In the genomic region with DNA sequence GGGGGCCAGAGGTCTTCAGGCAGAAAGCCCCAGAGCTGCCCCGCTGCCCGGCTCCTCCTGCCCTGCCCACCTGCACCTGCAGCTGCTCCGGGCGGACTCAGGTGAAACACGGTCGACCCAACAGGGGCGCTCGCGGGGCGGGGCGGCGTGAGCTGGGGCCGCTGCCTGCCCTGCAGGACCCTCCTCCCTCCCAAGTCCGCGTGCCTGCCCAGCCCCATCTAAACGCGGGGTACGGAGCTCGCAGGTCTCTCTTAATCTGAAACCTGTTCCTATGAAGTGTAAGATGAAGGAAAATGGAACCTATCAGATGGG, we compare ENCODE assay signal across 6 cellular contexts. TPM values are rescaled to one million over a fixed set of nuclear protein-coding genes. Genes with fewer than 3 reads are reported as not detected.
DNase-seq lines count a peak whose midpoint lies in the region; ATAC-seq and TF ChIP-seq lines count a peak whose summit lies in the region.

No MANE protein-coding gene starts in this region.

- no peak overlapping the region for H3K9ac ChIP-seq in duodenal mucosa (ENCODE audit: low read depth in 1 of 2, low read length in 2 of 2)

- H3K27ac ChIP-seq in duodenal mucosa (ENCODE audit: low read depth, low read length): no peak overlapping the region
- H3K27ac ChIP-seq in suprapubic skin: peak overlapping the region; percentile 91

- no peak for TF ChIP-seq POLR2A in suprapubic skin (IDR thresholded peaks at IDR 0.05)

- H3K4me3 Mint-ChIP-seq in activated CD8-positive, alpha-beta memory T cell treated with anti-CD3 and anti-CD28 coated beads, Interleukin-2, amount 10 ng/mL, durations not matched to agents 7 days and 5 days: peak overlapping the region; percentile 70

- no peaks in the 10 kb centered on the region for H3K36me3 Mint-ChIP-seq in activated CD8-positive, alpha-beta memory T cell treated with anti-CD3 and anti-CD28 coated beads, Interleukin-2, amount 10 ng/mL, durations not matched to agents 7 days and 5 days

- H3K36me3 ChIP-seq in duodenal mucosa (ENCODE audit: control insufficient read depth in 1 of 2, insufficient read depth in 2 of 2, low read length in 2 of 2) (peaks cover 0 to 26% of the 10 kb centered on the region in 2 donors), suprapubic skin (peaks cover 53% of the 10 kb centered on the region)

- H3K9me3 ChIP-seq in duodenal mucosa (ENCODE audit: control insufficient read depth in 1 of 2, low read length in 2 of 2): no peaks in the 10 kb centered on the region
- no peaks in the 10 kb centered on the region for H3K9me3 ChIP-seq in suprapubic skin

- TF ChIP-seq EP300 in suprapubic skin (IDR thresholded peaks at IDR 0.05): no peak

- TF ChIP-seq CTCF in suprapubic skin (IDR thresholded peaks at IDR 0.05): no peak

- H3K27me3 ChIP-seq in duodenal mucosa (ENCODE audit: control insufficient read depth in 1 of 2, insufficient read depth in 2 of 2, low read length in 2 of 2) (no peaks in the 10 kb centered on the region), suprapubic skin (no peaks in the 10 kb centered on the region)

- DNase-seq in activated CD8-positive, alpha-beta memory T cell treated with anti-CD3 and anti-CD28 coated beads, Interleukin-2, amount 10 ng/mL, durations not matched to agents 7 days and 5 days: no peak
- no peak for DNase-seq in activated CD8-positive, alpha-beta memory T cell treated with anti-CD3 and anti-CD28 coated beads, Interleukin-2, amount 50 U/mL, for 48 hours
- no peak for DNase-seq in suprapubic skin (ENCODE audit: low spot score in 2 of 2)
- no peak for DNase-seq in NCI-H1694 treated with DMSO at 0.1 percent for 48 hours (lab: John Stamatoyannopoulos, UW)
- no peak for DNase-seq in dermis blood vessel endothelial cell

- CTCF ChIA-PET in activated CD8-positive, alpha-beta memory T cell treated with anti-CD3 and anti-CD28 coated beads, Interleukin-2, amount 10 ng/mL, durations not matched to agents 7 days and 5 days (lab: Charles Lee): interaction anchor here (2.6 kb wide), 1 partner anchor 9 kb away, joined by 7 read pairs; no protein-coding TSS in a partner anchor

- no peak for ATAC-seq in activated CD8-positive, alpha-beta memory T cell treated with anti-CD3 and anti-CD28 coated beads, Interleukin-2, amount 10 ng/mL, durations not matched to agents 7 days and 5 days

- 42% methylated on average over 6 of the region's 19 CpGs for WGBS in suprapubic skin

- H3K4me3 ChIP-seq in duodenal mucosa (ENCODE audit: low read depth in 1 of 2, low read length in 2 of 2) (peak overlapping the region; percentile 43 to 52), suprapubic skin (peak overlapping the region; percentile 63)

- H3K4me1 Mint-ChIP-seq in activated CD8-positive, alpha-beta memory T cell treated with anti-CD3 and anti-CD28 coated beads, Interleukin-2, amount 10 ng/mL, durations not matched to agents 7 days and 5 days: peaks cover 18% of the 10 kb centered on the region

- H3K27me3 Mint-ChIP-seq in activated CD8-positive, alpha-beta memory T cell treated with anti-CD3 and anti-CD28 coated beads, Interleukin-2, amount 10 ng/mL, durations not matched to agents 7 days and 5 days: no peaks in the 10 kb centered on the region

- peaks cover 8 to 9% of the 10 kb centered on the region in 2 donors for H3K4me1 ChIP-seq in duodenal mucosa (ENCODE audit: control insufficient read depth in 1 of 2, insufficient read depth in 2 of 2, low read length in 2 of 2)
- peaks cover 30% of the 10 kb centered on the region for H3K4me1 ChIP-seq in suprapubic skin

- H3K9me3 Mint-ChIP-seq in activated CD8-positive, alpha-beta memory T cell treated with anti-CD3 and anti-CD28 coated beads, Interleukin-2, amount 10 ng/mL, durations not matched to agents 7 days and 5 days (ENCODE audit: low read depth): no peaks in the 10 kb centered on the region

- peak overlapping the region; percentile 43 for H3K27ac Mint-ChIP-seq in activated CD8-positive, alpha-beta memory T cell treated with anti-CD3 and anti-CD28 coated beads, Interleukin-2, amount 10 ng/mL, durations not matched to agents 7 days and 5 days

RNA-seq across cellular contexts. Expression of a gene that starts 28.1 kb away (rescaled TPM):
- total RNA-seq in activated CD8-positive, alpha-beta memory T cell treated with anti-CD3 and anti-CD28 coated beads, Interleukin-2, amount 10 ng/mL, durations not matched to agents 7 days and 5 days: 10 to 100 TPM; 29.3 to 33.0 TPM
- total RNA-seq in suprapubic skin (10 to 100 TPM; 53.7 to 84.0 (median 69.5) TPM), dermis blood vessel endothelial cell (40.3 and 49.9 TPM in 2 replicates)

RNA-seq across cellular contexts. Expression of a gene that starts 28.1 kb away (rescaled TPM):
- total RNA-seq in activated CD8-positive, alpha-beta memory T cell treated with anti-CD3 and anti-CD28 coated beads, Interleukin-2, amount 10 ng/mL, durations not matched to agents 7 days and 5 days: 10 to 100 TPM; 52.9 to 57.8 TPM
- 10 to 100 TPM; 48.5 to 70.2 (median 62.1) TPM for total RNA-seq in suprapubic skin
- 75.9 and 97.2 TPM in 2 replicates for total RNA-seq in dermis blood vessel endothelial cell

RNA-seq across cellular contexts. Expression of a gene that starts 34.7 kb away (rescaled TPM):
- 10 to 100 TPM; 30.1 to 43.0 TPM for total RNA-seq in activated CD8-positive, alpha-beta memory T cell treated with anti-CD3 and anti-CD28 coated beads, Interleukin-2, amount 10 ng/mL, durations not matched to agents 7 days and 5 days
- total RNA-seq in suprapubic skin: 10 to 100 TPM; 13.0 to 81.0 (median 33.4) TPM
- total RNA-seq in dermis blood vessel endothelial cell: 8.2 and 14.5 TPM in 2 replicates

RNA-seq across cellular contexts. Expression of a gene that starts 40.7 kb away (rescaled TPM):
- 10 to 100 TPM; 15.7 to 18.5 TPM for total RNA-seq in activated CD8-positive, alpha-beta memory T cell treated with anti-CD3 and anti-CD28 coated beads, Interleukin-2, amount 10 ng/mL, durations not matched to agents 7 days and 5 days
- total RNA-seq in suprapubic skin: 10 to 100 TPM; 13.1 to 41.0 (median 29.3) TPM
- total RNA-seq in dermis blood vessel endothelial cell: 13.7 and 19.7 TPM in 2 replicates

RNA-seq across cellular contexts. Expression of a gene that starts 46.4 kb away (rescaled TPM):
- under 1 TPM; 0.45 to 0.53 TPM for total RNA-seq in activated CD8-positive, alpha-beta memory T cell treated with anti-CD3 and anti-CD28 coated beads, Interleukin-2, amount 10 ng/mL, durations not matched to agents 7 days and 5 days
- total RNA-seq in suprapubic skin: 1 to 10 TPM in 3 of 4 donors, under 1 TPM in 1; 0.87 to 6.2 (median 2.5) TPM
- total RNA-seq in dermis blood vessel endothelial cell: 1.3 and 1.4 TPM in 2 replicates
